ENCODE assay signal across 38 cellular contexts in genomic region chr16:9345889-9346288, GRCh38.
"Had no signal": no experiment of that assay in that cellular context is flagged by ENCODE, and none has a peak within 500 bp of the region (broad histone marks: within the 10 kb centered on the region; RNA-seq: fewer than 3 reads in every experiment).

No MANE protein-coding gene starts in this region.

- H3K4me1 Mint-ChIP-seq: activated naive CD4-positive, alpha-beta T cell treated with anti-CD3 and anti-CD28 coated beads, Interleukin-2, amount 10 ng/mL, durations not matched to agents 7 days and 5 days; activated naive CD4-positive, alpha-beta T cell treated with anti-CD3 and anti-CD28 coated beads, Interleukin-2, amount 50 U/mL, for 24 hours; activated naive CD8-positive, alpha-beta T cell treated with anti-CD3 and anti-CD28 coated beads for 36 hours; activated naive CD8-positive, alpha-beta T cell treated with anti-CD3 and anti-CD28 coated beads, Interleukin-2, amount 10 ng/mL, durations not matched to agents 7 days and 5 days; activated naive CD8-positive, alpha-beta T cell treated with anti-CD3 and anti-CD28 coated beads, Interleukin-2, amount 50 U/mL, for 24 hours; activated T-helper 17 cell treated with anti-CD3 and anti-CD28 coated beads, Interleukin-2, amount 50 U/mL, for 72 hours; central memory CD8-positive, alpha-beta T cell had no signal

- H3K4me3 Mint-ChIP-seq: activated naive CD4-positive, alpha-beta T cell treated with anti-CD3 and anti-CD28 coated beads for 36 hours; activated naive CD4-positive, alpha-beta T cell treated with anti-CD3 and anti-CD28 coated beads, Interleukin-2, amount 10 ng/mL, durations not matched to agents 7 days and 5 days; activated naive CD4-positive, alpha-beta T cell treated with anti-CD3 and anti-CD28 coated beads, Interleukin-2, amount 50 U/mL, for 24 hours; activated naive CD8-positive, alpha-beta T cell; activated naive CD8-positive, alpha-beta T cell treated with anti-CD3 and anti-CD28 coated beads for 36 hours; activated naive CD8-positive, alpha-beta T cell treated with anti-CD3 and anti-CD28 coated beads, Interleukin-2, amount 10 ng/mL, durations not matched to agents 7 days and 5 days; activated naive CD8-positive, alpha-beta T cell treated with anti-CD3 and anti-CD28 coated beads, Interleukin-2, amount 50 U/mL, for 24 hours; activated T-cell treated with anti-CD3 and anti-CD28 coated beads, Interleukin-2, amount 50 U/mL, for 24 hours; activated T-cell treated with anti-CD3 and anti-CD28 coated beads, Interleukin-2, amount 50 U/mL, for 4 hours; activated T-cell treated with anti-CD3 and anti-CD28 coated beads, Interleukin-2, amount 50 U/mL, for 72 hours; activated T-helper 1 cell treated with anti-CD3 and anti-CD28 coated beads, Interleukin-12 subunit alpha, Interleukin-12 subunit beta, Interleukin-2, Interleukin-4 antibody, amounts not matched to agents 30 ng/mL and 10 ng/mL and 1 ng/mL, durations not matched to agents 14 hours and 24 hours and 36 hours; activated T-helper 17 cell treated with anti-CD3 and anti-CD28 coated beads, Interleukin-2, amount 50 U/mL, for 72 hours; brain; central memory CD8-positive, alpha-beta T cell had no signal

- H3K27me3 Mint-ChIP-seq: activated naive CD4-positive, alpha-beta T cell treated with anti-CD3 and anti-CD28 coated beads, Interleukin-2, amount 10 ng/mL, durations not matched to agents 7 days and 5 days; activated naive CD4-positive, alpha-beta T cell treated with anti-CD3 and anti-CD28 coated beads, Interleukin-2, amount 50 U/mL, for 24 hours; activated naive CD8-positive, alpha-beta T cell treated with anti-CD3 and anti-CD28 coated beads, Interleukin-2, amount 10 ng/mL, durations not matched to agents 7 days and 5 days; activated naive CD8-positive, alpha-beta T cell treated with anti-CD3 and anti-CD28 coated beads, Interleukin-2, amount 50 U/mL, for 24 hours; activated T-cell treated with anti-CD3 and anti-CD28 coated beads, Interleukin-2, amount 50 U/mL, for 24 hours; brain; central memory CD8-positive, alpha-beta T cell had no signal

- H3K27ac ChIP-seq: adrenal gland, ascending aorta, body of pancreas, brain microvascular endothelial cell, breast epithelium, cardiac muscle cell had no signal

- H3K27me3 ChIP-seq: adrenal gland, ascending aorta, body of pancreas, brain microvascular endothelial cell, breast epithelium, cardiac muscle cell had no signal

- H3K36me3 Mint-ChIP-seq: activated naive CD4-positive, alpha-beta T cell treated with anti-CD3 and anti-CD28 coated beads, Interleukin-2, amount 10 ng/mL, durations not matched to agents 7 days and 5 days; activated naive CD8-positive, alpha-beta T cell; activated naive CD8-positive, alpha-beta T cell treated with anti-CD3 and anti-CD28 coated beads for 36 hours; activated naive CD8-positive, alpha-beta T cell treated with anti-CD3 and anti-CD28 coated beads, Interleukin-2, amount 10 ng/mL, durations not matched to agents 7 days and 5 days had no signal

- ATAC-seq: activated naive CD4-positive, alpha-beta T cell treated with anti-CD3 and anti-CD28 coated beads, Interleukin-2, amount 50 U/mL, for 72 hours; activated naive CD8-positive, alpha-beta T cell treated with anti-CD3 and anti-CD28 coated beads, Interleukin-2, amount 50 U/mL, for 24 hours; activated T-cell treated with anti-CD3 and anti-CD28 coated beads, Interleukin-2, amount 50 U/mL, for 4 hours; activated T-cell treated with anti-CD3 and anti-CD28 coated beads, Interleukin-2, amount 50 U/mL, for 72 hours; activated T-helper 17 cell treated with anti-CD3 and anti-CD28 coated beads, Interleukin-2, amount 50 U/mL, for 72 hours; body of pancreas had no signal

- H3K4me1 ChIP-seq: ascending aorta, breast epithelium had no signal

- H3K27ac Mint-ChIP-seq: activated naive CD4-positive, alpha-beta T cell treated with anti-CD3 and anti-CD28 coated beads for 36 hours; activated naive CD4-positive, alpha-beta T cell treated with anti-CD3 and anti-CD28 coated beads, Interleukin-2, amount 10 ng/mL, durations not matched to agents 7 days and 5 days; activated naive CD4-positive, alpha-beta T cell treated with anti-CD3 and anti-CD28 coated beads, Interleukin-2, amount 50 U/mL, for 24 hours; activated naive CD4-positive, alpha-beta T cell treated with anti-CD3 and anti-CD28 coated beads, Interleukin-2, amount 50 U/mL, for 72 hours; activated naive CD8-positive, alpha-beta T cell; activated naive CD8-positive, alpha-beta T cell treated with anti-CD3 and anti-CD28 coated beads for 36 hours; activated naive CD8-positive, alpha-beta T cell treated with anti-CD3 and anti-CD28 coated beads, Interleukin-2, amount 10 ng/mL, durations not matched to agents 7 days and 5 days; activated naive CD8-positive, alpha-beta T cell treated with anti-CD3 and anti-CD28 coated beads, Interleukin-2, amount 50 U/mL, for 24 hours; activated T-cell treated with anti-CD3 and anti-CD28 coated beads, Interleukin-2, amount 50 U/mL, for 24 hours; activated T-cell treated with anti-CD3 and anti-CD28 coated beads, Interleukin-2, amount 50 U/mL, for 72 hours; activated T-helper 1 cell treated with anti-CD3 and anti-CD28 coated beads, Interleukin-12 subunit alpha, Interleukin-12 subunit beta, Interleukin-2, Interleukin-4 antibody, amounts not matched to agents 30 ng/mL and 10 ng/mL and 1 ng/mL, durations not matched to agents 14 hours and 24 hours and 36 hours; activated T-helper 17 cell treated with anti-CD3 and anti-CD28 coated beads, Interleukin-2, amount 50 U/mL, for 72 hours; activated T-helper 2 cell treated with anti-CD3 and anti-CD28 coated beads, Interferon-gamma antibody, Interleukin-2, Interleukin-4, amounts not matched to agents 10 μg/mL and 5 μg/mL and 100 μg/mL, durations not matched to agents 14 hours and 24 hours and 36 hours; brain had no signal

- H3K36me3 ChIP-seq: adrenal gland, ascending aorta, brain microvascular endothelial cell, breast epithelium, cardiac muscle cell had no signal

- H3K9me3 ChIP-seq: adrenal gland, body of pancreas had no signal

- H3K9me3 Mint-ChIP-seq: activated naive CD4-positive, alpha-beta T cell treated with anti-CD3 and anti-CD28 coated beads, Interleukin-2, amount 50 U/mL, for 24 hours had no signal

- DNase-seq: activated effector memory CD4-positive, alpha-beta T cell treated with anti-CD3 and anti-CD28 coated beads, Interleukin-2, amount 50 U/mL, for 16 hours; activated gamma-delta T cell; activated gamma-delta T cell treated with Interleukin-2 at 50 U/mL for 16 hours; activated naive CD4-positive, alpha-beta T cell; activated naive CD4-positive, alpha-beta T cell treated with anti-CD3 and anti-CD28 coated beads for 36 hours; activated naive CD4-positive, alpha-beta T cell treated with anti-CD3 and anti-CD28 coated beads, Interleukin-2, amount 10 ng/mL, durations not matched to agents 7 days and 5 days; activated naive CD4-positive, alpha-beta T cell treated with anti-CD3 and anti-CD28 coated beads, Interleukin-2, amount 50 U/mL, for 16 hours; activated naive CD4-positive, alpha-beta T cell treated with Interleukin-2 at 50 U/mL for 16 hours; activated naive CD8-positive, alpha-beta T cell treated with anti-CD3 and anti-CD28 coated beads for 36 hours; activated naive CD8-positive, alpha-beta T cell treated with anti-CD3 and anti-CD28 coated beads, Interleukin-2, amount 10 ng/mL, durations not matched to agents 7 days and 5 days; activated naive CD8-positive, alpha-beta T cell treated with anti-CD3 and anti-CD28 coated beads, Interleukin-2, amount 50 U/mL, for 24 hours; activated T-cell treated with anti-CD3 and anti-CD28 coated beads for 4 hours; activated T-cell treated with anti-CD3 and anti-CD28 coated beads, Interleukin-2, amount 50 U/mL, for 1 hour; activated T-cell treated with anti-CD3 and anti-CD28 coated beads, Interleukin-2, amount 50 U/mL, for 24 hours; activated T-cell treated with anti-CD3 and anti-CD28 coated beads, Interleukin-2, amount 50 U/mL, for 4 hours; activated T-cell treated with anti-CD3 and anti-CD28 coated beads, Interleukin-2, amount 50 U/mL, for 48 hours; activated T-cell treated with anti-CD3 and anti-CD28 coated beads, Interleukin-2, amount 50 U/mL, for 72 hours; adrenal gland; amniotic stem cell; amygdala; anterior cingulate cortex; aorta; body of pancreas; brain microvascular endothelial cell; caudate nucleus; central memory CD4-positive, alpha-beta T cell; cerebellar nuclear complex had no signal

- H3K4me3 ChIP-seq: adrenal gland, ascending aorta, body of pancreas, breast epithelium, cardiac muscle cell had no signal
